Comparison of ENCODE assay signal across 9 cellular contexts in the genomic region with DNA sequence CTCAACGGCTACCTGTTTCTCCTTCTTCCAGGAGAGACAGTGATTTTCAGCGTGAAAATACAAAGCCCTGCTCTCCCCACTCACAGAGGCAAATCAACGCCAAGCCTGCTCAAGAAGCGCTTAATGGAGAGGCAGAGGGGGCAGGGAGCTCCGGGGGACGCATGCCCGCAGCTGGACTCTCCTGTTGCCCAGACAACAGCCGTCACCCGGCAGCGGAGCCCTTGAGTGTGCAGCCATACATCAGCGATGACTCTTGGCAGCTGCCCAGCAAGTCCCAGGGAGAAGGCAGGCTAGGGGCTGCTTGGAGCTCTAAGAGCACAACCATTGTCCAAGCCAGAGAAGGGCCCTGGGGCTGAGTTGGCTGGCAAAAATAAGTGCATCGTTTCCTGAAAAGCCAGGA.
DNase-seq lines count a peak whose midpoint lies in the region; FAIRE-seq and TF ChIP-seq lines count a peak whose summit lies in the region.
"Had no signal": no experiment of that assay in that cellular context is flagged by ENCODE, and none has a peak within 500 bp of the region (broad histone marks: within the 10 kb centered on the region; RNA-seq: fewer than 3 reads in every experiment).

No MANE protein-coding gene starts in this region.

- no peak for TF ChIP-seq POLR2A in GM12892 (IDR thresholded peaks at IDR 0.05; ENCODE audit: low read depth, low read length)
- TF ChIP-seq POLR2A in vagina (IDR thresholded peaks at IDR 0.05): no peak

- FAIRE-seq in GM12892 (lab: Jason Lieb, UNC): no peak

- TF ChIP-seq CTCF in HEK293 (tag by site-specific recombination; IDR thresholded peaks at IDR 0.05) (no peak), epithelial cell of esophagus (IDR thresholded peaks at IDR 0.05; ENCODE audit: insufficient read depth, low read depth, low read length, missing control alignments) (no peak), RWPE1 (conservative IDR thresholded peaks at IDR 0.05; ENCODE audit: low read depth) (no peak), vagina (IDR thresholded peaks at IDR 0.05) (no peak)

- no peak overlapping the region for H3K4me3 ChIP-seq in HEK293 (ENCODE audit: low read depth, low read length)
- no peak overlapping the region for H3K4me3 ChIP-seq in epithelial cell of esophagus (ENCODE audit: low read length)
- H3K4me3 ChIP-seq in vagina: no peak overlapping the region

- DNase-seq in NCI-H524 (lab: John Stamatoyannopoulos, UW): peak; percentile 97 to 98
- peak; percentile 26 for DNase-seq in epithelial cell of esophagus (ENCODE audit: low read depth)
- DNase-seq in pons (ENCODE audit: low spot score): peak; percentile 89
- no peak for DNase-seq in GM12892 (ENCODE audit: insufficient read length)
- DNase-seq in RWPE1 (ENCODE audit: low spot score): no peak
- DNase-seq in vagina (ENCODE audit: extremely low spot score in 2 of 2): no peak
- no peak for DNase-seq in activated naive CD4-positive, alpha-beta T cell treated with Interleukin-2 at 50 U/mL for 16 hours
- DNase-seq: effector memory CD4-positive, alpha-beta T cell had no signal

- intact Hi-C loops in vagina (cut with DNase I): no loop called here

- H3K27me3 ChIP-seq in vagina: no peaks in the 10 kb centered on the region

- H3K36me3 ChIP-seq in HEK293 (ENCODE audit: control insufficient read depth in 2 of 2, insufficient read depth in 1 of 2, low read length in 2 of 2): no peaks in the 10 kb centered on the region
- H3K36me3 ChIP-seq in vagina: no peaks in the 10 kb centered on the region

- H3K4me1 ChIP-seq in HEK293 (ENCODE audit: control insufficient read depth, insufficient read depth, low read length) (no peaks in the 10 kb centered on the region), vagina (no peaks in the 10 kb centered on the region)

- CTCF ChIA-PET in HEK293 (lab: Yijun Ruan, JAX): interaction anchor here (0.6 to 1.3 kb wide), 4 partner anchors 23 to 802 kb away, joined by 3 to 9 read pairs (median 3); no protein-coding TSS in a partner anchor
- CTCF ChIA-PET in RWPE1 (lab: Yijun Ruan, JAX): no interaction called here

- POLR2A ChIA-PET in HEK293 (lab: Yijun Ruan, JAX): no interaction called here
- POLR2A ChIA-PET in RWPE1 (lab: Yijun Ruan, JAX; ENCODE audit: low non-redundant PET): no interaction called here

- H3K9me3 ChIP-seq in HEK293 (ENCODE audit: control insufficient read depth, insufficient read depth, low read depth, low read length): no peaks in the 10 kb centered on the region
- no peaks in the 10 kb centered on the region for H3K9me3 ChIP-seq in vagina

- H3K27ac ChIP-seq in HEK293 (ENCODE audit: extremely low read depth, low read depth, low read length) (no peak overlapping the region), RWPE1 (no peak overlapping the region), vagina (no peak overlapping the region)

TF ChIP-seq in HEK293, 187 proteins besides CTCF, POLR2A, EP300 and RAD21 (continues in another document):
- TF ChIP-seq, protein P1, sequence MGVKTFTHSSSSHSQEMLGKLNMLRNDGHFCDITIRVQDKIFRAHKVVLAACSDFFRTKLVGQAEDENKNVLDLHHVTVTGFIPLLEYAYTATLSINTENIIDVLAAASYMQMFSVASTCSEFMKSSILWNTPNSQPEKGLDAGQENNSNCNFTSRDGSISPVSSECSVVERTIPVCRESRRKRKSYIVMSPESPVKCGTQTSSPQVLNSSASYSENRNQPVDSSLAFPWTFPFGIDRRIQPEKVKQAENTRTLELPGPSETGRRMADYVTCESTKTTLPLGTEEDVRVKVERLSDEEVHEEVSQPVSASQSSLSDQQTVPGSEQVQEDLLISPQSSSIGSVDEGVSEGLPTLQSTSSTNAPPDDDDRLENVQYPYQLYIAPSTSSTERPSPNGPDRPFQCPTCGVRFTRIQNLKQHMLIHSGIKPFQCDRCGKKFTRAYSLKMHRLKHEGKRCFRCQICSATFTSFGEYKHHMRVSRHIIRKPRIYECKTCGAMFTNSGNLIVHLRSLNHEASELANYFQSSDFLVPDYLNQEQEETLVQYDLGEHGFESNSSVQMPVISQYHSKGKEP (tag by site-specific recombination; IDR thresholded peaks at IDR 0.05): no peak
- TF ChIP-seq OSR2 (tag by site-specific recombination; IDR thresholded peaks at IDR 0.05) (peak; percentile 49), REPIN1 (tag by site-specific recombination; IDR thresholded peaks at IDR 0.05; ENCODE audit: low read depth) (no peak), YY1 (tag by site-specific recombination; IDR thresholded peaks at IDR 0.05) (0 out of 2 replicates have a peak, but pooled peaks have one; percentile 10), ZNF341 (tag by site-specific recombination; IDR thresholded peaks at IDR 0.05; ENCODE audit: low read depth) (peak; percentile 62), ZBTB17 (tag by site-specific recombination; IDR thresholded peaks at IDR 0.05) (peak; percentile 48; the same call in 1 of the 2 replicates), ZFP37 (tag by site-specific recombination; IDR thresholded peaks at IDR 0.05) (no peak), MEIS1 (CRISPR knock-in tag; IDR thresholded peaks at IDR 0.05; ENCODE audit: borderline replicate concordance) (no peak), KLF16 (tag by site-specific recombination; IDR thresholded peaks at IDR 0.05) (no peak), ZNF23 (tag by site-specific recombination; IDR thresholded peaks at IDR 0.05; ENCODE audit: borderline replicate concordance) (no peak), ZBTB21 (tag by site-specific recombination; IDR thresholded peaks at IDR 0.05) (no peak), ZNF768 (tag by site-specific recombination; IDR thresholded peaks at IDR 0.05) (no peak), SCRT2 (tag by site-specific recombination; IDR thresholded peaks at IDR 0.05) (peak; percentile 66), ZNF501 (tag by site-specific recombination; IDR thresholded peaks at IDR 0.05) (no peak), GLIS1 (tag by site-specific recombination; IDR thresholded peaks at IDR 0.05) (peak; percentile 70), ZBTB48 (tag by site-specific recombination; IDR thresholded peaks at IDR 0.05) (peak; percentile 87), ZSCAN18 (tag by site-specific recombination; IDR thresholded peaks at IDR 0.05) (no peak), ZBTB8A (tag by site-specific recombination; IDR thresholded peaks at IDR 0.05) (0 out of 2 replicates have a peak, but pooled peaks have one; percentile 26), SP3 (tag by site-specific recombination; IDR thresholded peaks at IDR 0.05) (no peak), ZNF335 (tag by site-specific recombination; conservative IDR thresholded peaks at IDR 0.05) (no peak)
- TF ChIP-seq, protein P2, sequence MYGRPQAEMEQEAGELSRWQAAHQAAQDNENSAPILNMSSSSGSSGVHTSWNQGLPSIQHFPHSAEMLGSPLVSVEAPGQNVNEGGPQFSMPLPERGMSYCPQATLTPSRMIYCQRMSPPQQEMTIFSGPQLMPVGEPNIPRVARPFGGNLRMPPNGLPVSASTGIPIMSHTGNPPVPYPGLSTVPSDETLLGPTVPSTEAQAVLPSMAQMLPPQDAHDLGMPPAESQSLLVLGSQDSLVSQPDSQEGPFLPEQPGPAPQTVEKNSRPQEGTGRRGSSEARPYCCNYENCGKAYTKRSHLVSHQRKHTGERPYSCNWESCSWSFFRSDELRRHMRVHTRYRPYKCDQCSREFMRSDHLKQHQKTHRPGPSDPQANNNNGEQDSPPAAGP (tag by site-specific recombination; IDR thresholded peaks at IDR 0.05): no peak
- TF ChIP-seq, protein P3, sequence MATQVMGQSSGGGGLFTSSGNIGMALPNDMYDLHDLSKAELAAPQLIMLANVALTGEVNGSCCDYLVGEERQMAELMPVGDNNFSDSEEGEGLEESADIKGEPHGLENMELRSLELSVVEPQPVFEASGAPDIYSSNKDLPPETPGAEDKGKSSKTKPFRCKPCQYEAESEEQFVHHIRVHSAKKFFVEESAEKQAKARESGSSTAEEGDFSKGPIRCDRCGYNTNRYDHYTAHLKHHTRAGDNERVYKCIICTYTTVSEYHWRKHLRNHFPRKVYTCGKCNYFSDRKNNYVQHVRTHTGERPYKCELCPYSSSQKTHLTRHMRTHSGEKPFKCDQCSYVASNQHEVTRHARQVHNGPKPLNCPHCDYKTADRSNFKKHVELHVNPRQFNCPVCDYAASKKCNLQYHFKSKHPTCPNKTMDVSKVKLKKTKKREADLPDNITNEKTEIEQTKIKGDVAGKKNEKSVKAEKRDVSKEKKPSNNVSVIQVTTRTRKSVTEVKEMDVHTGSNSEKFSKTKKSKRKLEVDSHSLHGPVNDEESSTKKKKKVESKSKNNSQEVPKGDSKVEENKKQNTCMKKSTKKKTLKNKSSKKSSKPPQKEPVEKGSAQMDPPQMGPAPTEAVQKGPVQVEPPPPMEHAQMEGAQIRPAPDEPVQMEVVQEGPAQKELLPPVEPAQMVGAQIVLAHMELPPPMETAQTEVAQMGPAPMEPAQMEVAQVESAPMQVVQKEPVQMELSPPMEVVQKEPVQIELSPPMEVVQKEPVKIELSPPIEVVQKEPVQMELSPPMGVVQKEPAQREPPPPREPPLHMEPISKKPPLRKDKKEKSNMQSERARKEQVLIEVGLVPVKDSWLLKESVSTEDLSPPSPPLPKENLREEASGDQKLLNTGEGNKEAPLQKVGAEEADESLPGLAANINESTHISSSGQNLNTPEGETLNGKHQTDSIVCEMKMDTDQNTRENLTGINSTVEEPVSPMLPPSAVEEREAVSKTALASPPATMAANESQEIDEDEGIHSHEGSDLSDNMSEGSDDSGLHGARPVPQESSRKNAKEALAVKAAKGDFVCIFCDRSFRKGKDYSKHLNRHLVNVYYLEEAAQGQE (tag by site-specific recombination; IDR thresholded peaks at IDR 0.05): no peak

Comparison
In these comparisons a context has a peak if more than half of its experiments do, and no peak if none do; other contexts are left out.
1. DNase-seq: peak in NCI-H524 (2 of 2), epithelial cell of esophagus (single experiment) and pons (single experiment); none in GM12892 (single experiment), RWPE1 (single experiment), vagina (0 of 2) and activated naive CD4-positive, alpha-beta T cell treated with Interleukin-2 at 50 U/mL for 16 hours (single experiment).